ENCODE assay signal across 8 cellular contexts in genomic region chr2:26764078-26764887, GRCh38.
DNase-seq lines count a peak whose midpoint lies in the region; ATAC-seq and TF ChIP-seq lines count a peak whose summit lies in the region.

SLC35F6 (plus strand) TSS chr2:26764284; CDS start chr2:26764350, 66 bp downstream.

- peak; percentile 89 for DNase-seq in GM12865 (ENCODE audit: low read depth)
- DNase-seq in NCI-H128 (lab: John Stamatoyannopoulos, UW; ENCODE audit: unreplicated experiment), result peak; percentile 54
- peak; percentile 51 for DNase-seq in T1000 (lab: John Stamatoyannopoulos, UW)
- peak; percentile 71 for DNase-seq in astrocyte of the spinal cord (ENCODE audit: low read depth, low spot score)
- peak; percentile 60 to 67 for DNase-seq in hippocampal formation (lab: John Stamatoyannopoulos, UW)
- DNase-seq in retinal pigment epithelial cell (ENCODE audit: low read depth), result no peak

- TF ChIP-seq CTCF in GM12865 (IDR thresholded peaks at IDR 0.05; ENCODE audit: insufficient read depth, low read depth, low read length, missing control alignments), result no peak
- TF ChIP-seq CTCF in astrocyte of the spinal cord (IDR thresholded peaks at IDR 0.05; ENCODE audit: low read depth, low read length), result no peak
- TF ChIP-seq CTCF in retinal pigment epithelial cell (conservative IDR thresholded peaks at IDR 0.05; ENCODE audit: low read depth, low read length), result no peak

- H3K4me3 ChIP-seq in GM12865 (ENCODE audit: low read depth, low read length) (peak within 1 kb of the TSS; percentile 69), astrocyte of the spinal cord (ENCODE audit: low read depth, low read length) (peak within 1 kb of the TSS; percentile 94), retinal pigment epithelial cell (ENCODE audit: low read length) (peak within 1 kb of the TSS; percentile 91)

- peak; percentile 85 for ATAC-seq in HG02571 (IDR thresholded peaks at IDR 0.05; ENCODE audit: unreplicated experiment)
- ATAC-seq in HG03469 (IDR thresholded peaks at IDR 0.05; ENCODE audit: unreplicated experiment), result no peak

- in situ Hi-C loops in astrocyte of the spinal cord (cut with HindIII; ENCODE audit: low sequenced_read_pairs), result no loop called here
